Comparison of ENCODE assay signal across 20 cellular contexts in the genomic region with DNA sequence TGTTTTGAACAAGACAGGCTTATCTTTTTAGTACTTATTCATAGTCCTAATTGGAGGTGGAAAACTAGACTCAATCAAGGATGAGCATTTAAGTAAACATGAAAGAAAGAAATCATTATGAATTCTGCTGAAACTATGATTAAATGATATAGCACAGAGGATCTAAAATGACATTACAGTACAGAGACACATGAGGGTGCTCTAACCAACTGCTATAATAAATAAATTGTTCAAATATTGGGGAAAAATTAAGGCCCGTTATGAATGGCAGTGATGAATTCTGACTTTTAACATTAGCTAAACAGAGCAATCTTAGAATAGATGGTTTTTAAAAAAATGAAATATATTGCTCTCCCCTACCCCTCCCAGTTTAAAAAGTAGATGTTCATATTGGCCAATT. TPM values are rescaled to one million over a fixed set of nuclear protein-coding genes. Genes with fewer than 3 reads are reported as not detected.
A peak's percentile ranks its signal among the peaks of the same experiment; 100 is the strongest.
DNase-seq lines count a peak whose midpoint lies in the region; ATAC-seq, FAIRE-seq and TF ChIP-seq lines count a peak whose summit lies in the region.
"Had no signal": no experiment of that assay in that cellular context is flagged by ENCODE, and none has a peak within 500 bp of the region (broad histone marks: within the 10 kb centered on the region; RNA-seq: fewer than 3 reads in every experiment).

No MANE protein-coding gene starts in this region.

- no peak for DNase-seq in AG04450 (ENCODE audit: low read depth, low spot score)
- DNase-seq in LNCaP clone FGC (ENCODE audit: low read depth), result no peak
- DNase-seq in GM12878 (ENCODE audit: low read depth, low spot score), result no peak
- peak; percentile 21 for DNase-seq in iris pigment epithelial cell (ENCODE audit: low read depth)
- DNase-seq in NCI-H1048 (lab: John Stamatoyannopoulos, UW), result no peak
- DNase-seq in NCI-H446 (lab: John Stamatoyannopoulos, UW), result no peak
- no peak for DNase-seq in NK-92 (lab: John Stamatoyannopoulos, UW; ENCODE audit: unreplicated experiment)
- no peak for DNase-seq in activated naive CD4-positive, alpha-beta T cell (lab: John Stamatoyannopoulos, UW)
- DNase-seq: activated CD4-positive, alpha-beta memory T cell treated with anti-CD3 and anti-CD28 coated beads, Interleukin-2, amount 10 ng/mL, durations not matched to agents 7 days and 5 days; aorta; BE2C; DMS79 treated with DMSO at 0.1 percent for 48 hours; effector memory CD4-positive, alpha-beta T cell; glutamatergic neuron; kidney glomerular epithelial cell; NCI-H1092; NCI-H345; Right ventricle myocardium superior had no signal

- peak; percentile 56 for TF ChIP-seq RAD21 in GM12878 (IDR thresholded peaks at IDR 0.05; ENCODE audit: insufficient read depth, low read depth, low read length)

- no peak overlapping the region for H2AFZ ChIP-seq in GM12878 (ENCODE audit: control insufficient read depth, low read depth, low read length)

- H3K4me1 ChIP-seq in GM12878 (ENCODE audit: control insufficient read depth, insufficient read depth, low read length), result no peaks in the 10 kb centered on the region
- H3K4me1 ChIP-seq: BE2C had no signal

- H3K27me3 ChIP-seq in AG04450 (ENCODE audit: control insufficient read depth, insufficient read depth, low read length), result no peaks in the 10 kb centered on the region
- no peaks in the 10 kb centered on the region for H3K27me3 ChIP-seq in GM12878 (replicated peaks in 1 of 2; ENCODE audit: control insufficient read depth in 2 of 2, insufficient read depth in 2 of 2, low read length in 1 of 2)

- H3K4me3 ChIP-seq in AG04450 (ENCODE audit: low read depth, low read length) (no peak overlapping the region), LNCaP clone FGC (ENCODE audit: low read depth, low read length) (no peak overlapping the region), GM12878 (no peak overlapping the region)

- no peak overlapping the region for H3K9ac ChIP-seq in GM12878 (ENCODE audit: control insufficient read depth, insufficient read depth, low read length)

- POLR2A ChIA-PET in AG04450 (lab: Yijun Ruan, JAX), result no interaction called here
- POLR2A ChIA-PET in GM12878 (lab: Charles Lee), result interaction anchor here (1.1 kb wide), 1 partner anchor 62 kb away, joined by 3 read pairs; no protein-coding TSS in a partner anchor

- WGBS in GM12878 (ENCODE audit: insufficient coverage, insufficient replicate concordance, low lambda C conversion rate, missing lambda C conversion rate), result 40% methylated on average over 1 of the region's 1 CpG

- CTCF ChIA-PET in AG04450 (lab: Charles Lee), result interaction anchor here (0.6 to 1.5 kb wide), 6 partner anchors 21 to 404 kb away, joined by 3 to 9 read pairs (median 3); no protein-coding TSS in a partner anchor
- CTCF ChIA-PET in GM12878 (lab: Yijun Ruan, JAX), result interaction anchor here (0.7 to 5.4 kb wide), 22 partner anchors 9 to 404 kb away, joined by 3 to 44 read pairs (median 4); a partner anchor contains a TSS

- no peaks in the 10 kb centered on the region for H3K9me3 ChIP-seq in AG04450 (ENCODE audit: control insufficient read depth, insufficient read depth, low read length)
- H3K9me3 ChIP-seq in GM12878 (replicated peaks; ENCODE audit: control insufficient read depth, insufficient read depth, low read length), result no peaks in the 10 kb centered on the region
- H3K9me3 ChIP-seq: BE2C had no signal

- BruUV-seq in GM12878 (replicated peaks; lab: Mats Ljungman, UMichigan), result no TSS peak

- ATAC-seq in GM12878, result peak; percentile 48; the same call in 2 of the 3 replicates
- ATAC-seq: activated T-helper 17 cell treated with anti-CD3 and anti-CD28 coated beads, Interleukin-2, amount 50 U/mL, for 72 hours had no signal

- H3K4me2 ChIP-seq in GM12878 (ENCODE audit: control insufficient read depth, insufficient read depth), result no peak overlapping the region

- no peak for TF ChIP-seq EP300 in GM12878 (IDR thresholded peaks at IDR 0.05; ENCODE audit: borderline replicate concordance in 1 of 2, control insufficient read depth in 1 of 2, low read depth in 2 of 2, low read length in 2 of 2)

- TF ChIP-seq CTCF in AG04450 (IDR thresholded peaks at IDR 0.05; ENCODE audit: low read depth, low read length) (peak; percentile 44), LNCaP clone FGC (IDR thresholded peaks at IDR 0.05; ENCODE audit: control insufficient read depth, extremely low read depth, insufficient read depth) (peak; percentile 55), GM12878 (IDR thresholded peaks at IDR 0.05 in 2 of 3, conservative IDR thresholded peaks at IDR 0.05 in 1 of 3; ENCODE audit: control insufficient read depth in 2 of 3, extremely low read depth in 1 of 3, insufficient read depth in 1 of 3, low read depth in 3 of 3, low read length in 3 of 3) (peak in 1 of 3 experiments; percentile 47; a peak in 1 of 6 replicates)

- H3K27ac ChIP-seq in AG04450 (ENCODE audit: low read depth, low read length) (no peak overlapping the region), GM12878 (ENCODE audit: control insufficient read depth, insufficient read depth) (no peak overlapping the region)

- no peak for FAIRE-seq in GM12878 (lab: Jason Lieb, UNC)

- no peaks in the 10 kb centered on the region for H4K20me1 ChIP-seq in GM12878 (ENCODE audit: control insufficient read depth, insufficient read depth)

- in situ Hi-C loops in GM12878 (cut with MboI), result no loop called here

- intact Hi-C loops in GM12878 (cut with micrococcal nuclease; ENCODE audit: unreplicated experiment), result loop anchor here (2.0 to 5.0 kb wide), 2 partner anchors 74 to 100 kb away; no protein-coding TSS in a partner anchor

- H3K79me2 ChIP-seq in GM12878 (ENCODE audit: control insufficient read depth, insufficient read depth, low read length), result no peaks in the 10 kb centered on the region

- RAD21 ChIA-PET in GM12878 (lab: Charles Lee; ENCODE audit: unreplicated experiment), result interaction anchor here (0.7 to 2.1 kb wide), 10 partner anchors 9 to 100 kb away, joined by 3 to 32 read pairs (median 4); a partner anchor contains a TSS

- TF ChIP-seq POLR2A in GM12878 (IDR thresholded peaks at IDR 0.05; ENCODE audit: low read depth, low read length), result no peak

- H3K36me3 ChIP-seq in GM12878 (ENCODE audit: control insufficient read depth in 2 of 2, insufficient read depth in 2 of 2, low read length in 1 of 2), result no peaks in the 10 kb centered on the region
- H3K36me3 ChIP-seq: BE2C had no signal

- SMC1A ChIA-PET in GM12878 (lab: Charles Lee; ENCODE audit: uncharacterized antibody, unreplicated experiment), result interaction anchor here (0.7 to 5.2 kb wide), 15 partner anchors 9 to 403 kb away, joined by 3 to 49 read pairs (median 6); no protein-coding TSS in a partner anchor

TF ChIP-seq in GM12878, 131 proteins besides CTCF, POLR2A, EP300 and RAD21:
- no peak for TF ChIP-seq SREBF1 (IDR thresholded peaks at IDR 0.05; ENCODE audit: low read length)
- TF ChIP-seq ZNF274 (IDR thresholded peaks at IDR 0.05; ENCODE audit: insufficient read depth, insufficient read length), result no peak
- no peak for TF ChIP-seq IKZF2 (IDR thresholded peaks at IDR 0.05)
- no peak for TF ChIP-seq TBL1XR1 (IDR thresholded peaks at IDR 0.05; ENCODE audit: low read depth, low read length)
- no peak for TF ChIP-seq ZNF24 (IDR thresholded peaks at IDR 0.05)
- TF ChIP-seq SMC3 (IDR thresholded peaks at IDR 0.05; ENCODE audit: borderline replicate concordance, low read length), result peak; percentile 41; the same call in 1 of the 2 replicates
- TF ChIP-seq, protein P1, sequence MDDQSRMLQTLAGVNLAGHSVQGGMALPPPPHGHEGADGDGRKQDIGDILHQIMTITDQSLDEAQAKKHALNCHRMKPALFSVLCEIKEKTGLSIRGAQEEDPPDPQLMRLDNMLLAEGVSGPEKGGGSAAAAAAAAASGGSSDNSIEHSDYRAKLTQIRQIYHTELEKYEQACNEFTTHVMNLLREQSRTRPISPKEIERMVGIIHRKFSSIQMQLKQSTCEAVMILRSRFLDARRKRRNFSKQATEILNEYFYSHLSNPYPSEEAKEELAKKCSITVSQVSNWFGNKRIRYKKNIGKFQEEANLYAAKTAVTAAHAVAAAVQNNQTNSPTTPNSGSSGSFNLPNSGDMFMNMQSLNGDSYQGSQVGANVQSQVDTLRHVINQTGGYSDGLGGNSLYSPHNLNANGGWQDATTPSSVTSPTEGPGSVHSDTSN (IDR thresholded peaks at IDR 0.05; ENCODE audit: insufficient replicate concordance, low read depth, low read length), result no peak

RNA-seq across cellular contexts. Expression of a gene that starts 10.3 kb away (rescaled TPM):
- polyA plus RNA-seq in AG04450 (2011; rRNA removed) (24.4 and 27.0 TPM in 2 replicates), GM12878 (2011; rRNA removed) (0.23 and 0.34 TPM in 2 replicates), GM12878 (2014; fragmentation: Illumina TruSeq; extraction: Trizol) (0.10 TPM in 1 of 2 replicates, not detected in the other), GM12878 (2014; fragmentation: Nextera tagmentation; extraction: Ambion mirVana) (under 1 TPM; 0.07 to 0.23 TPM), GM12878 (2014; rRNA removed) (0.08 and 1.3 TPM in 2 replicates), GM12878 (2016; fragmentation: Nextera tagmentation; extraction: Ambion mirVana) (under 1 TPM; 0.16 to 0.30 TPM)
- polyA minus RNA-seq in AG04450 (2011; rRNA and poly(A)+ RNA removed), result 23.5 and 34.4 TPM in 2 replicates
- total RNA-seq in GM12878 (2013; cell fraction: nucleolus; rRNA removed), result 1.1 and 1.7 TPM in 2 replicates
- total RNA-seq in GM12878 (2014; rRNA removed) (0.22 and 0.28 TPM in 2 replicates), GM12878 (2014; rRNA removed; fragmentation: Illumina TruSeq; extraction: Trizol) (0.09 and 0.31 TPM in 2 replicates), GM12878 (2021) (0.15 and 0.37 TPM in 2 replicates)
- polyA plus RNA-seq in GM12878 (2011; ENCODE audit: low read depth), result not detected
- polyA plus RNA-seq in GM12878 (2011; cell fraction: cytosol; rRNA removed), result 0.33 and 0.60 TPM in 2 replicates
- 0.46 and 0.66 TPM in 2 replicates for polyA plus RNA-seq in GM12878 (2011; cell fraction: nucleus; rRNA removed)
- 0.08 and 0.14 TPM in 2 replicates for polyA plus RNA-seq in GM12878 (2012)
- 0.29 and 0.57 TPM in 2 replicates for polyA minus RNA-seq in GM12878 (2011; rRNA and poly(A)+ RNA removed)
- not detected in 2 replicates for polyA minus RNA-seq in GM12878 (2011; cell fraction: cytosol; rRNA and poly(A)+ RNA removed)
- polyA minus RNA-seq in GM12878 (2011; cell fraction: nucleus; rRNA and poly(A)+ RNA removed), result 0.12 TPM in 1 of 2 replicates, not detected in the other
- total RNA-seq: activated CD4-positive, alpha-beta memory T cell treated with anti-CD3 and anti-CD28 coated beads, Interleukin-2, amount 10 ng/mL, durations not matched to agents 7 days and 5 days; activated T-helper 17 cell treated with anti-CD3 and anti-CD28 coated beads, Interleukin-2, amount 50 U/mL, for 72 hours; mucosa of gallbladder; Right ventricle myocardium superior had no signal
- polyA plus RNA-seq: aorta had no signal

Comparison
In these comparisons a context has a peak if more than half of its experiments do, and no peak if none do; other contexts are left out.
1. RNA of a gene that starts 10.3 kb away (polyA plus RNA-seq): 24.4 to 27.0 TPM in AG04450; 0.07 to 1.3 TPM in GM12878; every median in the first group is over 10 times any median in the second.